12 cellular contexts compared by ENCODE assay signal in genomic region chr6:117494283-117494682, GRCh38. TPM values are rescaled to one million over a fixed set of nuclear protein-coding genes. Genes with fewer than 3 reads are reported as not detected.
DNase-seq lines count a peak whose midpoint lies in the region; ATAC-seq, FAIRE-seq and TF ChIP-seq lines count a peak whose summit lies in the region.
"Had no signal": no experiment of that assay in that cellular context is flagged by ENCODE, and none has a peak within 500 bp of the region (broad histone marks: within the 10 kb centered on the region; RNA-seq: fewer than 3 reads in every experiment).

No MANE protein-coding gene starts in this region.

- intact Hi-C loops in CD14-positive monocyte (cut with micrococcal nuclease): no loop called here
- intact Hi-C loops in K562 (cut with micrococcal nuclease): no loop called here
- intact Hi-C loops in lower lobe of right lung (cut with DNase I): no loop called here

- DNase-seq in CD14-positive monocyte (ENCODE audit: low spot score) (no peak), KBM-7 (peak; percentile 27), K562 (ENCODE audit: extremely low read depth in 1 of 4, low spot score in 3 of 4) (peak in 1 of 4 experiments; percentile 10), lower lobe of right lung (no peak)
- DNase-seq in activated naive CD8-positive, alpha-beta T cell treated with anti-CD3 and anti-CD28 coated beads for 36 hours: no peak
- DNase-seq: amygdala; C1 segment of cervical spinal cord; naive thymus-derived CD4-positive, alpha-beta T cell; NCI-H187 had no signal

- H3K36me3 ChIP-seq in K562 (ENCODE audit: control insufficient read depth, insufficient read depth, low read length) (no peaks in the 10 kb centered on the region), lower lobe of right lung (no peaks in the 10 kb centered on the region)

- H3K27me3 Mint-ChIP-seq in CD14-positive monocyte (ENCODE audit: low read depth in 3 of 3): no peaks in the 10 kb centered on the region
- peaks cover 3% of the 10 kb centered on the region for H3K27me3 Mint-ChIP-seq in activated naive CD8-positive, alpha-beta T cell treated with anti-CD3 and anti-CD28 coated beads for 36 hours

- TF ChIP-seq EP300 in K562 (IDR thresholded peaks at IDR 0.05; ENCODE audit: low read length): no peak

- no peaks in the 10 kb centered on the region for H3K36me3 Mint-ChIP-seq in CD14-positive monocyte
- no peaks in the 10 kb centered on the region for H3K36me3 Mint-ChIP-seq in activated naive CD8-positive, alpha-beta T cell treated with anti-CD3 and anti-CD28 coated beads for 36 hours
- H3K36me3 Mint-ChIP-seq: naive thymus-derived CD4-positive, alpha-beta T cell had no signal

- H3K9me3 ChIP-seq in K562 (replicated peaks; ENCODE audit: control insufficient read depth, insufficient read depth, low read depth, low read length) (no peaks in the 10 kb centered on the region), lower lobe of right lung (no peaks in the 10 kb centered on the region)

- ATAC-seq in K562 (peak; percentile 63), lower lobe of right lung (no peak), GM21381 (IDR thresholded peaks at IDR 0.05; ENCODE audit: unreplicated experiment) (no peak), HG03095 (IDR thresholded peaks at IDR 0.05; ENCODE audit: unreplicated experiment) (no peak), GM21737 (IDR thresholded peaks at IDR 0.05; ENCODE audit: unreplicated experiment) (no peak)
- ATAC-seq: naive thymus-derived CD4-positive, alpha-beta T cell had no signal

- WGBS in K562 (ENCODE audit: insufficient coverage, low coverage, missing lambda C conversion rate): 23% methylated on average over 2 of the region's 2 CpGs

- H3K4me1 Mint-ChIP-seq in CD14-positive monocyte: peaks cover 33% of the 10 kb centered on the region
- peaks cover 16% of the 10 kb centered on the region for H3K4me1 Mint-ChIP-seq in activated naive CD8-positive, alpha-beta T cell treated with anti-CD3 and anti-CD28 coated beads for 36 hours

- H3K27ac ChIP-seq in K562 (ENCODE audit: extremely low read depth, low read depth, low read length) (no peak overlapping the region), lower lobe of right lung (peak overlapping the region; percentile 7)

- peak overlapping the region; percentile 51 to 55 for H3K4me3 Mint-ChIP-seq in CD14-positive monocyte
- no peak overlapping the region for H3K4me3 Mint-ChIP-seq in activated naive CD8-positive, alpha-beta T cell treated with anti-CD3 and anti-CD28 coated beads for 36 hours
- H3K4me3 Mint-ChIP-seq: naive thymus-derived CD4-positive, alpha-beta T cell had no signal

- H3K79me2 ChIP-seq in K562 (ENCODE audit: control insufficient read depth, insufficient read depth, low read length): no peaks in the 10 kb centered on the region

- FAIRE-seq in K562 (lab: Jason Lieb, UNC): no peak

- no peaks in the 10 kb centered on the region for H3K9me1 ChIP-seq in K562 (ENCODE audit: control insufficient read depth, insufficient read depth, low read length)

- no peak overlapping the region for H3K4me3 ChIP-seq in K562
- H3K4me3 ChIP-seq in lower lobe of right lung: no peak overlapping the region

- BruUV-seq in K562 (replicated peaks; lab: Mats Ljungman, UMichigan): no TSS peak

- peak overlapping the region in 6 of 7 donors; percentile 13 to 80 (median 38) for H3K27ac Mint-ChIP-seq in CD14-positive monocyte
- no peak overlapping the region for H3K27ac Mint-ChIP-seq in activated naive CD8-positive, alpha-beta T cell treated with anti-CD3 and anti-CD28 coated beads for 36 hours
- H3K27ac Mint-ChIP-seq: naive thymus-derived CD4-positive, alpha-beta T cell had no signal

- no peaks in the 10 kb centered on the region for H4K20me1 ChIP-seq in K562 (replicated peaks; ENCODE audit: control insufficient read depth, insufficient read depth, low read length)

- H3K27me3 ChIP-seq in K562 (ENCODE audit: control insufficient read depth in 2 of 2, insufficient read depth in 2 of 2, low read length in 2 of 2) (no peaks in the 10 kb centered on the region), lower lobe of right lung (ENCODE audit: low read depth) (no peaks in the 10 kb centered on the region)

- no peak for TF ChIP-seq RAD21 in K562 (CRISPR knock-in tag; conservative IDR thresholded peaks at IDR 0.05 in 1 of 2, IDR thresholded peaks at IDR 0.05 in 1 of 2)

- no peak for TF ChIP-seq POLR2A in K562 (conservative IDR thresholded peaks at IDR 0.05)

- H3K4me2 ChIP-seq in K562 (ENCODE audit: insufficient read depth, low read length): no peak overlapping the region

- no peaks in the 10 kb centered on the region for H3K9me3 Mint-ChIP-seq in CD14-positive monocyte
- no peaks in the 10 kb centered on the region for H3K9me3 Mint-ChIP-seq in activated naive CD8-positive, alpha-beta T cell treated with anti-CD3 and anti-CD28 coated beads for 36 hours
- H3K9me3 Mint-ChIP-seq: naive thymus-derived CD4-positive, alpha-beta T cell had no signal

- no peak overlapping the region for H2AFZ ChIP-seq in K562 (ENCODE audit: low read depth, low read length)

- H3K4me1 ChIP-seq in K562 (replicated peaks in 1 of 2; ENCODE audit: control insufficient read depth in 2 of 2, insufficient read depth in 2 of 2, low read length in 2 of 2) (peaks cover 0 to 5% of the 10 kb centered on the region in 2 experiments; a peak in 2 of 5 replicates), lower lobe of right lung (peaks cover 52% of the 10 kb centered on the region)

- no peak overlapping the region for H3K9ac ChIP-seq in K562 (ENCODE audit: insufficient read depth in 1 of 2, low read depth in 2 of 2, low read length in 2 of 2)

- CTCF ChIA-PET in K562 (lab: Yijun Ruan, JAX; ENCODE audit: low intra/inter-chr PET ratio): no interaction called here

- TF ChIP-seq CTCF in CD14-positive monocyte (IDR thresholded peaks at IDR 0.05) (no peak), K562 (IDR thresholded peaks at IDR 0.05 in 2 of 3, conservative IDR thresholded peaks at IDR 0.05 in 1 of 3; ENCODE audit: insufficient read depth in 2 of 3, low read depth in 1 of 3, low read length in 3 of 3) (no peak), lower lobe of right lung (IDR thresholded peaks at IDR 0.05) (no peak)

- in situ Hi-C loops in KBM-7 (cut with MboI; ENCODE audit: low pct_unique_long_range_greater_than_20kb, low sequenced_read_pairs) (no loop called here), K562 (cut with MboI) (no loop called here)

- POLR2A ChIA-PET in K562 (lab: Yijun Ruan, JAX): interaction anchor here (0.8 to 1.3 kb wide), 3 partner anchors 10 to 108 kb away, joined by 3 to 4 read pairs (median 3); partner anchors contain the start of genes DCBLD1 and GOPC

TF ChIP-seq in K562, 482 proteins besides CTCF, POLR2A, EP300 and RAD21 (continues in another document):
- TF ChIP-seq JUND (IDR thresholded peaks at IDR 0.05; ENCODE audit: borderline replicate concordance, low read depth, low read length) (0 out of 2 replicates have a peak, but pooled peaks have one; percentile 4), JUND (tag; IDR thresholded peaks at IDR 0.05; ENCODE audit: borderline replicate concordance, low read depth, low read length) (no peak), FOSL1 (tag; conservative IDR thresholded peaks at IDR 0.05) (no peak), CBX8 (IDR thresholded peaks at IDR 0.05; ENCODE audit: borderline replicate concordance, extremely low read depth, low read depth, low read length, poor library complexity, severe bottlenecking) (no peak), SPI1 (IDR thresholded peaks at IDR 0.05; ENCODE audit: borderline replicate concordance, low read depth, low read length) (peak; percentile 51; the same call in 1 of the 2 replicates), FIP1L1 (IDR thresholded peaks at IDR 0.05; ENCODE audit: low read depth, low read length, poor library complexity, severe bottlenecking) (no peak), HDGF (IDR thresholded peaks at IDR 0.05) (no peak), CBFA2T3 (IDR thresholded peaks at IDR 0.05) (peak; percentile 55), EGR1 (conservative IDR thresholded peaks at IDR 0.05) (no peak), ZNF696 (CRISPR knock-in tag; conservative IDR thresholded peaks at IDR 0.05) (no peak)
- TF ChIP-seq, protein P1, sequence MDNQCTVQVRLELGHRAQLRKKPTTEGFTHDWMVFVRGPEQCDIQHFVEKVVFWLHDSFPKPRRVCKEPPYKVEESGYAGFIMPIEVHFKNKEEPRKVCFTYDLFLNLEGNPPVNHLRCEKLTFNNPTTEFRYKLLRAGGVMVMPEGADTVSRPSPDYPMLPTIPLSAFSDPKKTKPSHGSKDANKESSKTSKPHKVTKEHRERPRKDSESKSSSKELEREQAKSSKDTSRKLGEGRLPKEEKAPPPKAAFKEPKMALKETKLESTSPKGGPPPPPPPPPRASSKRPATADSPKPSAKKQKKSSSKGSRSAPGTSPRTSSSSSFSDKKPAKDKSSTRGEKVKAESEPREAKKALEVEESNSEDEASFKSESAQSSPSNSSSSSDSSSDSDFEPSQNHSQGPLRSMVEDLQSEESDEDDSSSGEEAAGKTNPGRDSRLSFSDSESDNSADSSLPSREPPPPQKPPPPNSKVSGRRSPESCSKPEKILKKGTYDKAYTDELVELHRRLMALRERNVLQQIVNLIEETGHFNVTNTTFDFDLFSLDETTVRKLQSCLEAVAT (IDR thresholded peaks at IDR 0.05): no peak

RNA-seq across cellular contexts. Expression of gene DCBLD1, which starts 11.8 kb away (rescaled TPM):
- 1 to 10 TPM; 3.1 to 3.3 TPM for polyA plus RNA-seq in CD14-positive monocyte
- total RNA-seq in K562 (2011; cell fraction: chromatin; rRNA removed; ENCODE audit: low replicate concordance): 8.3 and 15.3 TPM in 2 replicates
- 8.5 and 12.8 TPM in 2 replicates for total RNA-seq in K562 (2011; cell fraction: nucleolus; rRNA removed)
- total RNA-seq in K562 (2011; cell fraction: nucleoplasm; rRNA removed): 10.8 and 17.3 TPM in 2 replicates
- 6.9 and 9.8 TPM in 2 replicates for total RNA-seq in K562 (2014; rRNA removed)
- 6.8 and 7.3 TPM in 2 replicates for total RNA-seq in K562 (2014; rRNA removed; fragmentation: Illumina TruSeq; extraction: Trizol)
- 6.4 and 7.4 TPM in 2 replicates for total RNA-seq in K562 (2015; rRNA removed; fragmentation: Illumina TruSeq; extraction: Trizol)
- total RNA-seq in K562 (2021): 6.1 and 6.7 TPM in 2 replicates
- polyA plus RNA-seq in K562 (2011; rRNA removed): 7.2 and 7.6 TPM in 2 replicates
- 4.2 and 4.4 TPM in 2 replicates for polyA plus RNA-seq in K562 (2011; cell fraction: cytosol; rRNA removed)
- polyA plus RNA-seq in K562 (2011; cell fraction: nucleus; rRNA removed): 8.4 and 11.4 TPM in 2 replicates
- polyA plus RNA-seq in K562 (2012): 4.4 and 5.2 TPM in 2 replicates
- polyA plus RNA-seq in K562 (2014; fragmentation: Illumina TruSeq; extraction: Trizol): 5.5 and 6.0 TPM in 2 replicates
- under 1 TPM; 0.80 to 0.87 TPM for polyA plus RNA-seq in K562 (2014; fragmentation: Nextera tagmentation; extraction: Ambion mirVana)
- 8.5 and 10.1 TPM in 2 replicates for polyA plus RNA-seq in K562 (2014; rRNA removed)
- 13.0 and 13.2 TPM in 2 replicates for polyA minus RNA-seq in K562 (2011; rRNA and poly(A)+ RNA removed)
- polyA minus RNA-seq in K562 (2011; cell fraction: cytosol; rRNA and poly(A)+ RNA removed): 5.1 and 5.2 TPM in 2 replicates
- 7.8 and 12.2 TPM in 2 replicates for polyA minus RNA-seq in K562 (2011; cell fraction: nucleus; rRNA and poly(A)+ RNA removed)
- total RNA-seq in lower lobe of right lung: 18.3 TPM
- total RNA-seq in activated naive CD8-positive, alpha-beta T cell treated with anti-CD3 and anti-CD28 coated beads for 36 hours: 1 to 10 TPM; 1.9 to 2.4 TPM
